ENCODE assay signal across 8 cellular contexts in genomic region chr10:22805304-22805703, GRCh38.
DNase-seq lines count a peak whose midpoint lies in the region; ATAC-seq and TF ChIP-seq lines count a peak whose summit lies in the region.

No MANE protein-coding gene starts in this region.

- no peak overlapping the region for H3K4me3 Mint-ChIP-seq in CD14-positive monocyte

- H3K4me1 Mint-ChIP-seq in CD14-positive monocyte = peaks cover 1% of the 10 kb centered on the region

- no peak overlapping the region for H3K4me3 ChIP-seq in liver (ENCODE audit: low read depth in 1 of 3, low read length in 3 of 3)

- ATAC-seq in HG03439 (IDR thresholded peaks at IDR 0.05; ENCODE audit: unreplicated experiment) = no peak

- no peak for TF ChIP-seq CTCF in liver (IDR thresholded peaks at IDR 0.05; ENCODE audit: low read depth, low read length, missing input control)
- TF ChIP-seq CTCF in CD14-positive monocyte (IDR thresholded peaks at IDR 0.05) = no peak

- H3K4me1 ChIP-seq in liver (ENCODE audit: control insufficient read depth in 4 of 4, insufficient read depth in 4 of 4, low read length in 3 of 4) = peaks cover 0 to 2% (median 0%) of the 10 kb centered on the region in 4 donors

- no peaks in the 10 kb centered on the region for H3K36me3 ChIP-seq in liver (ENCODE audit: control insufficient read depth in 4 of 4, insufficient read depth in 3 of 4, low read depth in 1 of 4, low read length in 3 of 4)

- no peaks in the 10 kb centered on the region for H3K36me3 Mint-ChIP-seq in CD14-positive monocyte

- DNase-seq in COLO829 (ENCODE audit: low spot score) (peak; percentile 78), NCI-H146 (lab: John Stamatoyannopoulos, UW) (peak; percentile 86), CD14-positive monocyte (ENCODE audit: low spot score) (no peak)
- DNase-seq in stimulated activated CD4-positive, alpha-beta T cell treated with anti-CD3 and anti-CD28 coated beads, Interleukin-15, amount 100 ng/mL, for 24 hours = no peak
- no peak for DNase-seq in stimulated activated naive CD4-positive, alpha-beta T cell treated with Interleukin-2 at 50 U/mL for 16 hours (lab: John Stamatoyannopoulos, UW)

- no peak overlapping the region for H3K9ac ChIP-seq in liver (ENCODE audit: low read depth in 1 of 2, low read length in 2 of 2)

- 56% methylated on average over 4 of the region's 4 CpGs for WGBS in liver

- H3K27ac ChIP-seq in angular gyrus (ENCODE audit: low read depth, low read length) (peak overlapping the region; percentile 88), liver (ENCODE audit: low read depth in 1 of 2, low read length in 2 of 2) (no peak overlapping the region)

- no peaks in the 10 kb centered on the region for H3K9me3 ChIP-seq in liver (ENCODE audit: control insufficient read depth in 4 of 4, low read length in 3 of 4)

- peaks cover 0 to 8% (median 2%) of the 10 kb centered on the region in 7 donors for H3K9me3 Mint-ChIP-seq in CD14-positive monocyte

- intact Hi-C loops in CD14-positive monocyte (cut with micrococcal nuclease) = no loop called here

- no peaks in the 10 kb centered on the region for H3K27me3 ChIP-seq in liver (ENCODE audit: control insufficient read depth in 4 of 4, insufficient read depth in 4 of 4, low read length in 3 of 4)

- peaks cover 1 to 6% (median 2%) of the 10 kb centered on the region in 3 donors for H3K27me3 Mint-ChIP-seq in CD14-positive monocyte (ENCODE audit: low read depth in 3 of 3)

- TF ChIP-seq RAD21 in liver (IDR thresholded peaks at IDR 0.05) = peak; percentile 14 to 31

- H3K27ac Mint-ChIP-seq in CD14-positive monocyte = no peak overlapping the region

TF ChIP-seq in liver, 16 proteins besides CTCF, POLR2A, EP300 and RAD21:
- TF ChIP-seq SP1 (IDR thresholded peaks at IDR 0.05) (no peak), ATF3 (IDR thresholded peaks at IDR 0.05) (no peak), FOXA1 (IDR thresholded peaks at IDR 0.05) (no peak), EGR1 (IDR thresholded peaks at IDR 0.05; ENCODE audit: low read depth in 2 of 2) (no peak), GABPA (IDR thresholded peaks at IDR 0.05 in 1 of 2, conservative IDR thresholded peaks at IDR 0.05 in 1 of 2) (no peak), TAF1 (conservative IDR thresholded peaks at IDR 0.05) (no peak), JUND (IDR thresholded peaks at IDR 0.05) (no peak), FOXA2 (IDR thresholded peaks at IDR 0.05) (no peak)
- TF ChIP-seq, protein P1, sequence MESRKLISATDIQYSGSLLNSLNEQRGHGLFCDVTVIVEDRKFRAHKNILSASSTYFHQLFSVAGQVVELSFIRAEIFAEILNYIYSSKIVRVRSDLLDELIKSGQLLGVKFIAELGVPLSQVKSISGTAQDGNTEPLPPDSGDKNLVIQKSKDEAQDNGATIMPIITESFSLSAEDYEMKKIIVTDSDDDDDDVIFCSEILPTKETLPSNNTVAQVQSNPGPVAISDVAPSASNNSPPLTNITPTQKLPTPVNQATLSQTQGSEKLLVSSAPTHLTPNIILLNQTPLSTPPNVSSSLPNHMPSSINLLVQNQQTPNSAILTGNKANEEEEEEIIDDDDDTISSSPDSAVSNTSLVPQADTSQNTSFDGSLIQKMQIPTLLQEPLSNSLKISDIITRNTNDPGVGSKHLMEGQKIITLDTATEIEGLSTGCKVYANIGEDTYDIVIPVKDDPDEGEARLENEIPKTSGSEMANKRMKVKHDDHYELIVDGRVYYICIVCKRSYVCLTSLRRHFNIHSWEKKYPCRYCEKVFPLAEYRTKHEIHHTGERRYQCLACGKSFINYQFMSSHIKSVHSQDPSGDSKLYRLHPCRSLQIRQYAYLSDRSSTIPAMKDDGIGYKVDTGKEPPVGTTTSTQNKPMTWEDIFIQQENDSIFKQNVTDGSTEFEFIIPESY (IDR thresholded peaks at IDR 0.05) = no peak
- TF ChIP-seq, protein P2, sequence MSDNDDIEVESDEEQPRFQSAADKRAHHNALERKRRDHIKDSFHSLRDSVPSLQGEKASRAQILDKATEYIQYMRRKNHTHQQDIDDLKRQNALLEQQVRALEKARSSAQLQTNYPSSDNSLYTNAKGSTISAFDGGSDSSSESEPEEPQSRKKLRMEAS (IDR thresholded peaks at IDR 0.05) = no peak

Comparison
In these comparisons a context has a peak if more than half of its experiments do, and no peak if none do; other contexts are left out.
1. DNase-seq: peak in COLO829 (single experiment) and NCI-H146 (single experiment); none in stimulated activated CD4-positive, alpha-beta T cell treated with anti-CD3 and anti-CD28 coated beads, Interleukin-15, amount 100 ng/mL, for 24 hours (single experiment), CD14-positive monocyte (single experiment) and stimulated activated naive CD4-positive, alpha-beta T cell treated with Interleukin-2 at 50 U/mL for 16 hours (single experiment).